Comparison of ENCODE assay signal across 15 cellular contexts in the genomic region with DNA sequence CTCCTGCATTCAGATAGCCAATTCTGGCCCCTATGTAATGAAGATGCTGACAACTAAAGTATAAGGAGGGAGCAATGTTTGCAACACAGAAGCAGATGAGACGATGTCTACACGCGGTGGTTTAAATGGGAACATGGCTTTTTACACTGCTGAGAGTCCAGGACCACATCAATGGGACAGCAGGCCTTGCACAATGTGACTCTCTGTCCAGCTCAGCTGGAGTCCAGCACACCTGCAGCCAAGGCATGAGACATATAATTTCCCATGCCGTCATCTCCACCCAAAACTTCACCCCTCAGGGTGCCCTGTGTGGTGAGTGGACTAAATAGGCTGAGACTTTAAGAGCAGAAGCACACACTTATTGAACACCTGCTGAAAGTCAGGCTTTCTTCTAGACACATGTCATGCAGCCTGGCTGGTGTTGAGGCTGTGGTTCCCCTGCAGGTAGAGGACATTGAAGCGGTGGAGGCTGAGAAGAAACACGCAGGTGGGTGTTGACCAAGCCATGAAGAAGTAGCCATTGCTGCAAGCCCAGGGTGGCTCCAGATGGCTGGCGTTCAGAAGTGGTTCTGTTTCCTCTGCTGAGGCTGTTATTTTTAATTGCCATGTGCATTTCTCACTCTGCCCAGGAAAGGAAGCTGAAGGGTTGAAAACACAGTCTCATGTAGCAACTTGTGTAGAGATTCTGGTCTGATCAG.
DNase-seq lines count a peak whose midpoint lies in the region; ATAC-seq and TF ChIP-seq lines count a peak whose summit lies in the region.
"Had no signal": no experiment of that assay in that cellular context is flagged by ENCODE, and none has a peak within 500 bp of the region (broad histone marks: within the 10 kb centered on the region; RNA-seq: fewer than 3 reads in every experiment).

No MANE protein-coding gene starts in this region.

- H3K4me3 ChIP-seq in BE2C (ENCODE audit: low read depth, low read length), result no peak overlapping the region
- no peak overlapping the region for H3K4me3 ChIP-seq in WERI-Rb-1 (ENCODE audit: low read depth, low read length)
- H3K4me3 ChIP-seq in upper lobe of left lung, result no peak overlapping the region
- H3K4me3 ChIP-seq: BLaER1 treated with 17β-estradiol and CSF1 and Interleukin-3, amounts not matched to agents 10 nM and 100 nM; GM12878; GM23338 had no signal

- TF ChIP-seq CTCF in BE2C (IDR thresholded peaks at IDR 0.05; ENCODE audit: low read depth, low read length) (no peak), WERI-Rb-1 (IDR thresholded peaks at IDR 0.05; ENCODE audit: low read depth, low read length) (no peak), upper lobe of left lung (IDR thresholded peaks at IDR 0.05) (no peak)

- peaks cover 33% of the 10 kb centered on the region for H3K4me1 ChIP-seq in BE2C
- no peaks in the 10 kb centered on the region for H3K4me1 ChIP-seq in upper lobe of left lung

- TF ChIP-seq EP300 in upper lobe of left lung (IDR thresholded peaks at IDR 0.05), result no peak

- H3K36me3 ChIP-seq in BE2C (no peaks in the 10 kb centered on the region), WERI-Rb-1 (no peaks in the 10 kb centered on the region), upper lobe of left lung (no peaks in the 10 kb centered on the region)
- H3K36me3 ChIP-seq: BLaER1 treated with 17β-estradiol and CSF1 and Interleukin-3, amounts not matched to agents 10 nM and 100 nM had no signal

- peak; percentile 40 for DNase-seq in DMS79 treated with DMSO at 0.1 percent for 48 hours (lab: John Stamatoyannopoulos, UW)
- no peak for DNase-seq in DMS79 (lab: John Stamatoyannopoulos, UW)
- DNase-seq in BE2C, result peak; percentile 100
- DNase-seq in NCI-H1694 treated with DMSO at 0.1 percent for 48 hours (lab: John Stamatoyannopoulos, UW), result peak; percentile 29
- DNase-seq in WERI-Rb-1, result no peak
- no peak for DNase-seq in upper lobe of left lung
- no peak for DNase-seq in GM19238 (ENCODE audit: insufficient read length, low spot score)
- DNase-seq: CD4-positive, CD25-positive, alpha-beta regulatory T cell; DMS53; H7 had no signal

- H3K27ac ChIP-seq in WERI-Rb-1 (peak overlapping the region; percentile 77), upper lobe of left lung (no peak overlapping the region)
- H3K27ac ChIP-seq: 22Rv1; BLaER1 treated with 17β-estradiol and CSF1 and Interleukin-3, amounts not matched to agents 10 nM and 100 nM had no signal

- ATAC-seq in GM19455 (IDR thresholded peaks at IDR 0.05; ENCODE audit: unreplicated experiment) (no peak), upper lobe of left lung (ENCODE audit: low FRiP score in 2 of 2) (no peak)
- ATAC-seq: GM12878, GM23338 had no signal

- H3K27me3 ChIP-seq in BE2C (no peaks in the 10 kb centered on the region), WERI-Rb-1 (ENCODE audit: insufficient read depth, low read depth, severe bottlenecking) (no peaks in the 10 kb centered on the region), upper lobe of left lung (no peaks in the 10 kb centered on the region)

- no peaks in the 10 kb centered on the region for H3K9me3 ChIP-seq in BE2C
- H3K9me3 ChIP-seq in WERI-Rb-1 (ENCODE audit: severe bottlenecking), result no peaks in the 10 kb centered on the region
- H3K9me3 ChIP-seq in upper lobe of left lung, result no peaks in the 10 kb centered on the region
- H3K9me3 ChIP-seq: BLaER1 treated with 17β-estradiol and CSF1 and Interleukin-3, amounts not matched to agents 10 nM and 100 nM had no signal

- 71 to 78% methylated on average over 6 to 7 of the region's 7 CpGs for WGBS in upper lobe of left lung, 2 donors

- TF ChIP-seq POLR2A in upper lobe of left lung (IDR thresholded peaks at IDR 0.05), result no peak

Comparison
In these comparisons a context has a peak if more than half of its experiments do, and no peak if none do; other contexts are left out.
1. DNase-seq: peak in DMS79 treated with DMSO at 0.1 percent for 48 hours (single experiment), BE2C (single experiment) and NCI-H1694 treated with DMSO at 0.1 percent for 48 hours (single experiment); none in DMS79 (single experiment), WERI-Rb-1 (single experiment), upper lobe of left lung (0 of 2) and GM19238 (single experiment).